In the genomic region with DNA sequence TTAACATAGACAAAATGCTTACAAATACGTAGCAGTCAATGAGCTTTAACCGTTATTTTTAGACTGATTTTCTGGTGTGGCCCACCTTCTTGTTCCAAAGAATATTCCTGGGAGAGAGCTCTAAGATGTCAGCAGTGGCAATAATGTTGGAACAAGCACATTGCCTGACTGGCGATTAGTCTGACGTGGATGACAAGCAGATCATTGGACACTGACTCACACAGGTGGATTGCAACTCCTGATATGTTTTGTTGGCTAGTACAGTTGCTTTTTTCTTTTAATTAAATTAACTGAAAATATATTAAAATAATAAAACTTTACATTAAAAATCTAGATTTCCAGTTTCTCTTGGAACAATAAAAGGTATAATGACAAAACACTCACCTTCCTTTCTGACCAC, we compare ENCODE assay signal across 17 cellular contexts.
"Had no signal": no experiment of that assay in that cellular context is flagged by ENCODE, and none has a peak within 500 bp of the region (broad histone marks: within the 10 kb centered on the region; RNA-seq: fewer than 3 reads in every experiment).

No MANE protein-coding gene starts in this region.

- H3K4me1 ChIP-seq: esophagus squamous epithelium, right atrium auricular region, sigmoid colon, stomach, transverse colon had no signal

- H3K9me3 Mint-ChIP-seq: nephron progenitor cell had no signal

- H3K27me3 ChIP-seq: esophagus squamous epithelium, hepatocyte, neutrophil, right atrium auricular region, sigmoid colon, stomach, transverse colon had no signal

- H3K79me2 ChIP-seq: hepatocyte had no signal

- H3K36me3 ChIP-seq: esophagus squamous epithelium, neutrophil, right atrium auricular region, sigmoid colon, stomach, thoracic aorta, transverse colon had no signal

- DNase-seq: effector memory CD4-positive, alpha-beta T cell; esophagus squamous epithelium; foreskin melanocyte; midbrain; nephron progenitor cell; sigmoid colon; stimulated activated CD4-positive, alpha-beta T cell treated with anti-CD3 and anti-CD28 coated beads, Interleukin-12 subunit alpha, Interleukin-12 subunit beta, amount 100 ng/mL, for 4 hours; stimulated activated naive CD4-positive, alpha-beta T cell; stomach; substantia nigra; transverse colon had no signal

- H3K4me2 ChIP-seq: hepatocyte had no signal

- H3K4me3 Mint-ChIP-seq: nephron progenitor cell had no signal

- H3K27ac Mint-ChIP-seq: nephron progenitor cell had no signal

- H2AFZ ChIP-seq: hepatocyte had no signal

- H3K4me3 ChIP-seq: esophagus squamous epithelium, hepatocyte, right atrium auricular region, sigmoid colon, skin epidermis, stomach, thoracic aorta, transverse colon had no signal

- H3K27ac ChIP-seq: esophagus squamous epithelium, hepatocyte, neutrophil, right atrium auricular region, sigmoid colon, skin epidermis, stomach, thoracic aorta, transverse colon had no signal

- ATAC-seq: left lobe of liver had no signal

- H3K9me3 ChIP-seq: esophagus squamous epithelium, neutrophil, right atrium auricular region, sigmoid colon, stomach, thoracic aorta, transverse colon had no signal
